31 cellular contexts compared by ENCODE assay signal in genomic region chr2:147739531-147739930, GRCh38.
A peak's percentile ranks its signal among the peaks of the same experiment; 100 is the strongest.
DNase-seq lines count a peak whose midpoint lies in the region; ATAC-seq, FAIRE-seq and TF ChIP-seq lines count a peak whose summit lies in the region.
"Had no signal": no experiment of that assay in that cellular context is flagged by ENCODE, and none has a peak within 500 bp of the region (broad histone marks: within the 10 kb centered on the region; RNA-seq: fewer than 3 reads in every experiment).

No MANE protein-coding gene starts in this region.

- in situ Hi-C loops in brain microvascular endothelial cell (cut with HindIII; ENCODE audit: low pct_ligation_motif_present, low sequenced_read_pairs): no loop called here

- no peaks in the 10 kb centered on the region for H3K27me3 ChIP-seq in brain microvascular endothelial cell (replicated peaks)
- H3K27me3 ChIP-seq in keratinocyte (ENCODE audit: control insufficient read depth, extremely low read depth, insufficient read depth, low read length): no peaks in the 10 kb centered on the region
- H3K27me3 ChIP-seq: esophagus squamous epithelium, gastroesophageal sphincter, thyroid gland had no signal

- H2AFZ ChIP-seq in keratinocyte (ENCODE audit: control insufficient read depth, low read length): no peak overlapping the region

- no peaks in the 10 kb centered on the region for H3K79me2 ChIP-seq in keratinocyte (ENCODE audit: control insufficient read depth, insufficient read depth, low read length)

- peaks cover 10% of the 10 kb centered on the region for H3K4me1 ChIP-seq in keratinocyte (ENCODE audit: control insufficient read depth, extremely low read depth, insufficient read depth, low read length)
- H3K4me1 ChIP-seq: A549, gastroesophageal sphincter, left ventricle myocardium inferior, psoas muscle, thyroid gland had no signal

- no peak overlapping the region for H3K4me3 ChIP-seq in brain microvascular endothelial cell (ENCODE audit: low read depth, low read length)
- no peak overlapping the region for H3K4me3 ChIP-seq in keratinocyte (ENCODE audit: control insufficient read depth in 2 of 3, extremely low read depth in 1 of 3, insufficient read depth in 2 of 3, low read depth in 1 of 3, low read length in 3 of 3)
- H3K4me3 ChIP-seq: A549, esophagus squamous epithelium, gastroesophageal sphincter, left ventricle myocardium inferior, psoas muscle, thyroid gland had no signal

- no peaks in the 10 kb centered on the region for H4K20me1 ChIP-seq in keratinocyte (ENCODE audit: control insufficient read depth, extremely low read depth, insufficient read depth, low read length)

- no peak overlapping the region for H3K27ac ChIP-seq in brain microvascular endothelial cell
- H3K27ac ChIP-seq in keratinocyte (ENCODE audit: control insufficient read depth, insufficient read depth, low read length): no peak overlapping the region
- H3K27ac ChIP-seq: A549, esophagus squamous epithelium, gastroesophageal sphincter, left ventricle myocardium inferior, psoas muscle, thyroid gland, VCaP had no signal

- TF ChIP-seq CTCF in brain microvascular endothelial cell (IDR thresholded peaks at IDR 0.05; ENCODE audit: low read depth, low read length, missing control alignments): no peak
- no peak for TF ChIP-seq CTCF in keratinocyte (optimal IDR thresholded peaks at IDR 0.05 in 1 of 3, IDR thresholded peaks at IDR 0.05 in 1 of 3, conservative IDR thresholded peaks at IDR 0.05 in 1 of 3; ENCODE audit: extremely low read depth in 1 of 3, insufficient read depth in 2 of 3, low read length in 3 of 3)

- intact Hi-C loops in left colon (cut with DNase I, micrococcal nuclease): no loop called here

- no peaks in the 10 kb centered on the region for H3K9me1 ChIP-seq in keratinocyte (ENCODE audit: control insufficient read depth, extremely low read depth, insufficient read depth, low read length)

- ATAC-seq in GM21390 (IDR thresholded peaks at IDR 0.05; ENCODE audit: unreplicated experiment): no peak
- no peak for ATAC-seq in HG02642 (IDR thresholded peaks at IDR 0.05; ENCODE audit: poor library complexity, unreplicated experiment)
- no peak for ATAC-seq in left colon
- ATAC-seq: A549; effector memory CD8-positive, alpha-beta T cell; gastroesophageal sphincter; psoas muscle had no signal

- H3K36me3 ChIP-seq in brain microvascular endothelial cell (replicated peaks) (no peaks in the 10 kb centered on the region), keratinocyte (ENCODE audit: control insufficient read depth in 2 of 2, extremely low read depth in 1 of 2, insufficient read depth in 2 of 2, low read length in 2 of 2) (no peaks in the 10 kb centered on the region)
- H3K36me3 ChIP-seq: esophagus squamous epithelium, gastroesophageal sphincter, left ventricle myocardium inferior, thyroid gland had no signal

- no peak overlapping the region for H3K9ac ChIP-seq in keratinocyte (ENCODE audit: control insufficient read depth, extremely low read depth, insufficient read depth, low read length)

- H3K9me3 ChIP-seq in keratinocyte (ENCODE audit: control insufficient read depth, low read depth, low read length): no peaks in the 10 kb centered on the region
- H3K9me3 ChIP-seq: A549, esophagus squamous epithelium, thyroid gland had no signal

- no peak overlapping the region for H3K4me2 ChIP-seq in keratinocyte (ENCODE audit: control insufficient read depth, extremely low read depth, insufficient read depth, low read depth, low read length)
- H3K4me2 ChIP-seq: A549 had no signal

- peak; percentile 55 for FAIRE-seq in keratinocyte (lab: Jason Lieb, UNC)
- FAIRE-seq: A549, G401.6, H1 had no signal

- dilution Hi-C loops in keratinocyte (cut with MboI; ENCODE audit: extremely low pct_ligation_motif_present, low sequenced_read_pairs): no loop called here

- DNase-seq in A172 (ENCODE audit: low spot score): peak; percentile 4
- peak; percentile 21 for DNase-seq in HT1080 (ENCODE audit: low read depth)
- DNase-seq in brain microvascular endothelial cell: peak; percentile 9
- DNase-seq in keratinocyte (ENCODE audit: low read depth, low spot score): no peak
- no peak for DNase-seq in NCI-H2227 (lab: John Stamatoyannopoulos, UW; ENCODE audit: unreplicated experiment)
- DNase-seq in left colon: no peak
- DNase-seq: activated CD4-positive, alpha-beta T cell treated with anti-CD3 and anti-CD28 coated beads for 48 hours; activated gamma-delta T cell; activated T-cell treated with anti-CD3 and anti-CD28 coated beads, Interleukin-2, amount 50 U/mL, for 1 hour; CD4-positive, alpha-beta memory T cell; cortex of kidney; DMS 273 treated with DMSO at 0.1 percent for 48 hours; effector memory CD8-positive, alpha-beta T cell; esophagus squamous epithelium; hypothalamus; immature natural killer cell; left ventricle myocardium inferior; naive B cell; NCI-H146; NCI-H524 treated with DMSO at 0.1 percent for 48 hours; NK-92 treated with Interleukin-12 subunit alpha and Interleukin-12 subunit beta, amount 100 ng/mL, for 24 hours; psoas muscle; SHP77; thyroid gland had no signal

Comparison
In these comparisons a context has a peak if more than half of its experiments do, and no peak if none do; other contexts are left out.
1. DNase-seq: peak in A172 (single experiment), HT1080 (single experiment) and brain microvascular endothelial cell (single experiment); none in keratinocyte (single experiment), NCI-H2227 (single experiment) and left colon (0 of 2).